Comparison of ENCODE assay signal across 15 cellular contexts in genomic region chr2:241321033-241321432, GRCh38. TPM values are rescaled to one million over a fixed set of nuclear protein-coding genes. Genes with fewer than 3 reads are reported as not detected.
DNase-seq lines count a peak whose midpoint lies in the region; ATAC-seq, FAIRE-seq and TF ChIP-seq lines count a peak whose summit lies in the region.
"Had no signal": no experiment of that assay in that cellular context is flagged by ENCODE, and none has a peak within 500 bp of the region (broad histone marks: within the 10 kb centered on the region; RNA-seq: fewer than 3 reads in every experiment).

No MANE protein-coding gene starts in this region.

- CTCF ChIA-PET in HepG2 (lab: Yijun Ruan, JAX; ENCODE audit: low intra/inter-chr PET ratio, low total read pairs) = no interaction called here
- CTCF ChIA-PET in activated CD4-positive, alpha-beta memory T cell treated with anti-CD3 and anti-CD28 coated beads, Interleukin-2, amount 10 ng/mL, durations not matched to agents 7 days and 5 days (lab: Charles Lee) = no interaction called here
- CTCF ChIA-PET in RWPE1 (lab: Yijun Ruan, JAX) = no interaction called here

- H3K36me3 ChIP-seq in HepG2 (replicated peaks in 1 of 2; ENCODE audit: control insufficient read depth in 1 of 2, insufficient read depth in 2 of 2, low read length in 2 of 2) = peaks cover 0 to 26% of the 10 kb centered on the region in 2 experiments; a peak in 4 of 5 replicates
- H3K36me3 ChIP-seq in right lobe of liver = peaks cover 0 to 5% (median 0%) of the 10 kb centered on the region in 4 donors
- H3K36me3 ChIP-seq: uterus had no signal

- no peak overlapping the region for H2AFZ ChIP-seq in HepG2 (ENCODE audit: low read length)

- H3K4me3 ChIP-seq in HepG2 (replicated peaks in 1 of 3; ENCODE audit: insufficient read depth in 1 of 3, low read depth in 2 of 3, low read length in 3 of 3) (peak overlapping the region in 1 of 3 experiments; percentile 23; a peak in 2 of 6 replicates), right lobe of liver (no peak overlapping the region)
- H3K4me3 ChIP-seq: uterus had no signal

- no TSS peak for BruUV-seq in HepG2 (replicated peaks; lab: Mats Ljungman, UMichigan)

- TF ChIP-seq POLR2A in HepG2 (IDR thresholded peaks at IDR 0.05; ENCODE audit: insufficient read depth in 1 of 2, low read depth in 2 of 2, low read length in 2 of 2) = no peak
- no peak for TF ChIP-seq POLR2A in right lobe of liver (IDR thresholded peaks at IDR 0.05)

- H3K9ac ChIP-seq in HepG2 (ENCODE audit: insufficient read depth, low read depth, low read length) = peak overlapping the region; percentile 13; the same call in 1 of the 2 replicates

- H3K9me3 ChIP-seq in HepG2 (ENCODE audit: low read length) (no peaks in the 10 kb centered on the region), right lobe of liver (no peaks in the 10 kb centered on the region)
- H3K9me3 ChIP-seq: uterus had no signal

- DNase-seq in HepG2 (ENCODE audit: low spot score) = no peak
- no peak for DNase-seq in right lobe of liver
- no peak for DNase-seq in activated CD4-positive, alpha-beta memory T cell treated with anti-CD3 and anti-CD28 coated beads, Interleukin-2, amount 10 ng/mL, durations not matched to agents 7 days and 5 days
- DNase-seq in immature natural killer cell = no peak
- DNase-seq in RWPE1 (ENCODE audit: low spot score) = no peak
- DNase-seq in GM19240 (ENCODE audit: insufficient read length, low spot score) = no peak
- DNase-seq in globus pallidus (ENCODE audit: low spot score) = no peak
- no peak for DNase-seq in DMS 273 (lab: John Stamatoyannopoulos, UW; ENCODE audit: unreplicated experiment)
- DNase-seq: activated CD4-positive, alpha-beta T cell treated with anti-CD3 and anti-CD28 coated beads for 36 hours; AML-193; H7; NCI-H2171; stimulated activated CD4-positive, alpha-beta T cell treated with anti-CD3 and anti-CD28 coated beads, Interleukin-1b, Interleukin-23, amount 100 ng/mL, for 48 hours; uterus had no signal

- H3K27ac ChIP-seq in HepG2 (ENCODE audit: extremely low read length, insufficient read depth, low read length) = no peak overlapping the region
- H3K27ac ChIP-seq in right lobe of liver = no peak overlapping the region
- H3K27ac ChIP-seq in RWPE1 = no peak overlapping the region
- H3K27ac ChIP-seq: uterus had no signal

- 45% methylated on average over 1 of the region's 1 CpG for WGBS in HepG2 (ENCODE audit: low lambda C conversion rate)
- 9% methylated on average over 1 of the region's 1 CpG for WGBS in right lobe of liver (ENCODE audit: insufficient coverage, low coverage, low lambda C conversion rate, missing lambda C conversion rate)

- ATAC-seq in HepG2 (no peak), right lobe of liver (no peak)
- ATAC-seq: activated CD4-positive, alpha-beta T cell treated with anti-CD3 and anti-CD28 coated beads for 36 hours had no signal

- peak overlapping the region; percentile 98 for H3K4me2 ChIP-seq in HepG2 (ENCODE audit: low read depth, low read length)

- POLR2A ChIA-PET in HepG2 (lab: Yijun Ruan, JAX) (interaction anchor here (2.3 kb wide), 1 partner anchor 30 kb away, joined by 6 read pairs; no protein-coding TSS in a partner anchor), RWPE1 (lab: Yijun Ruan, JAX; ENCODE audit: low non-redundant PET) (no interaction called here)
- POLR2A ChIA-PET in activated CD4-positive, alpha-beta memory T cell treated with anti-CD3 and anti-CD28 coated beads, Interleukin-2, amount 10 ng/mL, durations not matched to agents 7 days and 5 days (lab: Charles Lee) = no interaction called here

- FAIRE-seq in HepG2 (lab: Jason Lieb, UNC) = no peak

- no peak overlapping the region for H3K4me3 Mint-ChIP-seq in activated CD4-positive, alpha-beta memory T cell treated with anti-CD3 and anti-CD28 coated beads, Interleukin-2, amount 10 ng/mL, durations not matched to agents 7 days and 5 days
- peak overlapping the region in 1 of 5 donors; percentile 14 for H3K4me3 Mint-ChIP-seq in immature natural killer cell
- H3K4me3 Mint-ChIP-seq: activated CD4-positive, alpha-beta T cell treated with anti-CD3 and anti-CD28 coated beads for 36 hours; memory B cell had no signal

- TF ChIP-seq CTCF in HepG2 (CRISPR knock-in tag; IDR thresholded peaks at IDR 0.05) (no peak), right lobe of liver (IDR thresholded peaks at IDR 0.05) (no peak), RWPE1 (conservative IDR thresholded peaks at IDR 0.05; ENCODE audit: low read depth) (no peak)

- no peak for TF ChIP-seq EP300 in HepG2 (IDR thresholded peaks at IDR 0.05; ENCODE audit: low read depth in 2 of 2, low read length in 2 of 2)
- no peak for TF ChIP-seq EP300 in HepG2 (CRISPR knock-in tag; IDR thresholded peaks at IDR 0.05; ENCODE audit: borderline replicate concordance)

- in situ Hi-C loops in HepG2 (cut with HindIII; ENCODE audit: extremely low pct_ligation_motif_present, low pct_unique_long_range_greater_than_20kb) = no loop called here

- H3K36me3 Mint-ChIP-seq in activated CD4-positive, alpha-beta memory T cell treated with anti-CD3 and anti-CD28 coated beads, Interleukin-2, amount 10 ng/mL, durations not matched to agents 7 days and 5 days (ENCODE audit: low read depth) = peaks cover 72% of the 10 kb centered on the region
- peaks cover 0 to 8% (median 0%) of the 10 kb centered on the region in 3 donors for H3K36me3 Mint-ChIP-seq in immature natural killer cell

- H3K27me3 Mint-ChIP-seq in activated CD4-positive, alpha-beta memory T cell treated with anti-CD3 and anti-CD28 coated beads, Interleukin-2, amount 10 ng/mL, durations not matched to agents 7 days and 5 days = no peaks in the 10 kb centered on the region
- peaks cover 6 to 8% (median 7%) of the 10 kb centered on the region in 3 donors for H3K27me3 Mint-ChIP-seq in immature natural killer cell (ENCODE audit: low read depth in 3 of 3)
- H3K27me3 Mint-ChIP-seq: activated CD4-positive, alpha-beta T cell treated with anti-CD3 and anti-CD28 coated beads for 36 hours; memory B cell had no signal

- H3K27me3 ChIP-seq in HepG2 (ENCODE audit: control insufficient read depth in 1 of 2, insufficient read depth in 2 of 2, low read length in 2 of 2) (no peaks in the 10 kb centered on the region; a peak in 1 of 5 replicates), right lobe of liver (no peaks in the 10 kb centered on the region)
- H3K27me3 ChIP-seq: uterus had no signal

- peak overlapping the region; percentile 66 for H3K27ac Mint-ChIP-seq in activated CD4-positive, alpha-beta memory T cell treated with anti-CD3 and anti-CD28 coated beads, Interleukin-2, amount 10 ng/mL, durations not matched to agents 7 days and 5 days
- peak overlapping the region; percentile 30 to 79 (median 60) for H3K27ac Mint-ChIP-seq in immature natural killer cell
- H3K27ac Mint-ChIP-seq: activated CD4-positive, alpha-beta T cell treated with anti-CD3 and anti-CD28 coated beads for 36 hours; memory B cell had no signal

- H3K79me2 ChIP-seq in HepG2 (ENCODE audit: insufficient read depth, low read length) = peaks cover 100% of the 10 kb centered on the region

- intact Hi-C loops in HepG2 (cut with micrococcal nuclease; ENCODE audit: unreplicated experiment) (no loop called here), right lobe of liver (cut with DNase I) (no loop called here)

- peaks cover 70% of the 10 kb centered on the region for H3K4me1 Mint-ChIP-seq in activated CD4-positive, alpha-beta memory T cell treated with anti-CD3 and anti-CD28 coated beads, Interleukin-2, amount 10 ng/mL, durations not matched to agents 7 days and 5 days
- H3K4me1 Mint-ChIP-seq in immature natural killer cell = peaks cover 76 to 90% of the 10 kb centered on the region in 2 donors

- TF ChIP-seq RAD21 in HepG2 (CRISPR knock-in tag; IDR thresholded peaks at IDR 0.05) = no peak

- no peaks in the 10 kb centered on the region for H3K9me3 Mint-ChIP-seq in activated CD4-positive, alpha-beta memory T cell treated with anti-CD3 and anti-CD28 coated beads, Interleukin-2, amount 10 ng/mL, durations not matched to agents 7 days and 5 days
- H3K9me3 Mint-ChIP-seq in immature natural killer cell = no peaks in the 10 kb centered on the region
- H3K9me3 Mint-ChIP-seq: memory B cell had no signal

- peaks cover 90% of the 10 kb centered on the region for H4K20me1 ChIP-seq in HepG2 (ENCODE audit: insufficient read depth, low read length)

- H3K4me1 ChIP-seq in HepG2 (ENCODE audit: insufficient read depth, low read length) (peaks cover 75% of the 10 kb centered on the region), right lobe of liver (peaks cover 0 to 52% (median 16%) of the 10 kb centered on the region in 4 donors)
- H3K4me1 ChIP-seq: uterus had no signal

RNA-seq across cellular contexts. Expression of gene SEPTIN2, which starts 5.3 kb away (rescaled TPM):
- total RNA-seq in HepG2 (2016; rRNA removed; fragmentation: Illumina TruSeq; extraction: Trizol) (493 and 750 TPM in 2 replicates), right lobe of liver (10 to 100 TPM; 66.6 to 97.9 (median 86.2) TPM)
- total RNA-seq in HepG2 (2016; cell fraction: cytosol; rRNA removed; fragmentation: Illumina TruSeq; extraction: Trizol; ENCODE audit: low read depth) = 68.0 and 78.0 TPM in 2 replicates
- 485 and 732 TPM in 2 replicates for total RNA-seq in HepG2 (2016; cell fraction: insoluble cytoplasmic fraction; rRNA removed; fragmentation: Illumina TruSeq; extraction: Trizol)
- total RNA-seq in HepG2 (2016; cell fraction: membrane; rRNA removed; fragmentation: Illumina TruSeq; extraction: Trizol) = 155 and 168 TPM in 2 replicates
- total RNA-seq in HepG2 (2016; cell fraction: nucleus; rRNA removed; fragmentation: Illumina TruSeq; extraction: Trizol) = 303 and 351 TPM in 2 replicates
- polyA plus RNA-seq in HepG2 (2011; rRNA removed) (579 and 733 TPM in 2 replicates), immature natural killer cell (100 to 1,000 TPM; 204 to 249 (median 207) TPM)
- 208 and 366 TPM in 2 replicates for polyA plus RNA-seq in HepG2 (2011; cell fraction: cytosol; rRNA removed)
- polyA plus RNA-seq in HepG2 (2011; cell fraction: nucleus; rRNA removed) = 383 and 475 TPM in 2 replicates
- polyA plus RNA-seq in HepG2 (2012) = 320 and 513 TPM in 2 replicates
- polyA plus RNA-seq in HepG2 (2016; cell fraction: cytosol; fragmentation: Illumina TruSeq; extraction: Trizol; ENCODE audit: low read depth) = 35.1 and 36.8 TPM in 2 replicates
- polyA plus RNA-seq in HepG2 (2016; cell fraction: insoluble cytoplasmic fraction; fragmentation: Illumina TruSeq; extraction: Trizol; ENCODE audit: low read depth) = 746 and 761 TPM in 2 replicates
- polyA plus RNA-seq in HepG2 (2016; cell fraction: membrane; fragmentation: Illumina TruSeq; extraction: Trizol; ENCODE audit: low read depth) = 102 and 104 TPM in 2 replicates
- 515 and 562 TPM in 2 replicates for polyA plus RNA-seq in HepG2 (2016; cell fraction: nucleus; fragmentation: Illumina TruSeq; extraction: Trizol; ENCODE audit: insufficient read depth, low read depth)
- polyA minus RNA-seq in HepG2 (2011; rRNA and poly(A)+ RNA removed; ENCODE audit: low replicate concordance) = 234 and 609 TPM in 2 replicates
- polyA minus RNA-seq in HepG2 (2011; cell fraction: cytosol; rRNA and poly(A)+ RNA removed) = 218 and 237 TPM in 2 replicates
- polyA minus RNA-seq in HepG2 (2011; cell fraction: nucleus; rRNA and poly(A)+ RNA removed) = 446 and 458 TPM in 2 replicates
- total RNA-seq in activated CD4-positive, alpha-beta memory T cell treated with anti-CD3 and anti-CD28 coated beads, Interleukin-2, amount 10 ng/mL, durations not matched to agents 7 days and 5 days = 100 to 1,000 TPM; 282 to 290 TPM

RNA-seq across cellular contexts. Expression of gene HDLBP, which starts 5.6 kb away (rescaled TPM):
- total RNA-seq in HepG2 (2016; rRNA removed; fragmentation: Illumina TruSeq; extraction: Trizol) (707 and 912 TPM in 2 replicates), right lobe of liver (100 to 1,000 TPM; 341 to 557 (median 479) TPM)
- total RNA-seq in HepG2 (2016; cell fraction: cytosol; rRNA removed; fragmentation: Illumina TruSeq; extraction: Trizol; ENCODE audit: low read depth) = 195 and 216 TPM in 2 replicates
- total RNA-seq in HepG2 (2016; cell fraction: insoluble cytoplasmic fraction; rRNA removed; fragmentation: Illumina TruSeq; extraction: Trizol) = 687 and 831 TPM in 2 replicates
- total RNA-seq in HepG2 (2016; cell fraction: membrane; rRNA removed; fragmentation: Illumina TruSeq; extraction: Trizol) = 620 and 676 TPM in 2 replicates
- total RNA-seq in HepG2 (2016; cell fraction: nucleus; rRNA removed; fragmentation: Illumina TruSeq; extraction: Trizol) = 437 and 494 TPM in 2 replicates
- polyA plus RNA-seq in HepG2 (2011; rRNA removed) (434 and 464 TPM in 2 replicates), immature natural killer cell (10 to 100 TPM; 20.4 to 71.7 (median 31.5) TPM)
- 419 and 448 TPM in 2 replicates for polyA plus RNA-seq in HepG2 (2011; cell fraction: cytosol; rRNA removed)
- polyA plus RNA-seq in HepG2 (2011; cell fraction: nucleus; rRNA removed) = 618 and 764 TPM in 2 replicates
- 461 and 517 TPM in 2 replicates for polyA plus RNA-seq in HepG2 (2012)
- 179 and 188 TPM in 2 replicates for polyA plus RNA-seq in HepG2 (2016; cell fraction: cytosol; fragmentation: Illumina TruSeq; extraction: Trizol; ENCODE audit: low read depth)
- 695 and 895 TPM in 2 replicates for polyA plus RNA-seq in HepG2 (2016; cell fraction: insoluble cytoplasmic fraction; fragmentation: Illumina TruSeq; extraction: Trizol; ENCODE audit: low read depth)
- 483 and 563 TPM in 2 replicates for polyA plus RNA-seq in HepG2 (2016; cell fraction: membrane; fragmentation: Illumina TruSeq; extraction: Trizol; ENCODE audit: low read depth)
- 674 and 742 TPM in 2 replicates for polyA plus RNA-seq in HepG2 (2016; cell fraction: nucleus; fragmentation: Illumina TruSeq; extraction: Trizol; ENCODE audit: insufficient read depth, low read depth)
- 303 and 643 TPM in 2 replicates for polyA minus RNA-seq in HepG2 (2011; rRNA and poly(A)+ RNA removed; ENCODE audit: low replicate concordance)
- 590 and 596 TPM in 2 replicates for polyA minus RNA-seq in HepG2 (2011; cell fraction: cytosol; rRNA and poly(A)+ RNA removed)
- 603 and 678 TPM in 2 replicates for polyA minus RNA-seq in HepG2 (2011; cell fraction: nucleus; rRNA and poly(A)+ RNA removed)
- 100 to 1,000 TPM; 190 to 193 TPM for total RNA-seq in activated CD4-positive, alpha-beta memory T cell treated with anti-CD3 and anti-CD28 coated beads, Interleukin-2, amount 10 ng/mL, durations not matched to agents 7 days and 5 days

RNA-seq across cellular contexts. Expression of gene FARP2, which starts 35.1 kb away (rescaled TPM):
- total RNA-seq in HepG2 (2016; rRNA removed; fragmentation: Illumina TruSeq; extraction: Trizol) (43.3 and 45.4 TPM in 2 replicates), right lobe of liver (10 to 100 TPM; 13.3 to 41.3 (median 28.7) TPM)
- total RNA-seq in HepG2 (2016; cell fraction: cytosol; rRNA removed; fragmentation: Illumina TruSeq; extraction: Trizol; ENCODE audit: low read depth) = 60.7 and 66.0 TPM in 2 replicates
- 39.9 and 41.1 TPM in 2 replicates for total RNA-seq in HepG2 (2016; cell fraction: insoluble cytoplasmic fraction; rRNA removed; fragmentation: Illumina TruSeq; extraction: Trizol)
- 26.8 and 27.2 TPM in 2 replicates for total RNA-seq in HepG2 (2016; cell fraction: membrane; rRNA removed; fragmentation: Illumina TruSeq; extraction: Trizol)
- 40.7 and 47.5 TPM in 2 replicates for total RNA-seq in HepG2 (2016; cell fraction: nucleus; rRNA removed; fragmentation: Illumina TruSeq; extraction: Trizol)
- polyA plus RNA-seq in HepG2 (2011; rRNA removed) (28.0 and 29.5 TPM in 2 replicates), immature natural killer cell (1 to 10 TPM; 5.3 to 8.3 (median 8.2) TPM)
- 14.2 and 16.0 TPM in 2 replicates for polyA plus RNA-seq in HepG2 (2011; cell fraction: cytosol; rRNA removed)
- polyA plus RNA-seq in HepG2 (2011; cell fraction: nucleus; rRNA removed) = 67.3 and 75.5 TPM in 2 replicates
- polyA plus RNA-seq in HepG2 (2012) = 28.7 and 33.3 TPM in 2 replicates
- 3.3 and 4.4 TPM in 2 replicates for polyA plus RNA-seq in HepG2 (2016; cell fraction: cytosol; fragmentation: Illumina TruSeq; extraction: Trizol; ENCODE audit: low read depth)
- 24.1 and 27.0 TPM in 2 replicates for polyA plus RNA-seq in HepG2 (2016; cell fraction: insoluble cytoplasmic fraction; fragmentation: Illumina TruSeq; extraction: Trizol; ENCODE audit: low read depth)
- polyA plus RNA-seq in HepG2 (2016; cell fraction: membrane; fragmentation: Illumina TruSeq; extraction: Trizol; ENCODE audit: low read depth) = 6.7 and 9.3 TPM in 2 replicates
- polyA plus RNA-seq in HepG2 (2016; cell fraction: nucleus; fragmentation: Illumina TruSeq; extraction: Trizol; ENCODE audit: insufficient read depth, low read depth) = 43.0 and 49.1 TPM in 2 replicates
- 62.3 and 67.5 TPM in 2 replicates for polyA minus RNA-seq in HepG2 (2011; rRNA and poly(A)+ RNA removed; ENCODE audit: low replicate concordance)
- 23.7 and 25.8 TPM in 2 replicates for polyA minus RNA-seq in HepG2 (2011; cell fraction: cytosol; rRNA and poly(A)+ RNA removed)
- 56.9 and 62.9 TPM in 2 replicates for polyA minus RNA-seq in HepG2 (2011; cell fraction: nucleus; rRNA and poly(A)+ RNA removed)
- 10 to 100 TPM; 14.1 to 15.0 TPM for total RNA-seq in activated CD4-positive, alpha-beta memory T cell treated with anti-CD3 and anti-CD28 coated beads, Interleukin-2, amount 10 ng/mL, durations not matched to agents 7 days and 5 days
